ENCODE assay signal across 37 cellular contexts in the genomic region with DNA sequence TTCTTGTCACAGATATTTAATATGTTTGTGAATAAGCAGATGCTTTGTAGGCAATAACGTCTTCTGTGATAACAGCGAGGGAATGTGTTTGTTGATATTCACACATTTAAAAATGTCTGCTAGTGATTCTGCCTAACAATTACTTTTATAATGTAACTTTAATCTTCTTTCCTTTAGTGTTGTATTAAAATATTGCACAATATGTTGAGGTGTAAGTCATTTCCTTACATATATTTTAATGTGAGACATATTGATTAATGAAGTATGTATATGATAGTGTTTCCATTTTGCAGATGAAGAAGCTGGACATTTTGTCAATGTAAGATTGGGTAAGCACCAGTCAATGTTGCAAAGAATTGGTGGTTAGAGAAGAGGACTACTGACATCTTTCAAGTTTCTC.
"Had no signal": no experiment of that assay in that cellular context is flagged by ENCODE, and none has a peak within 500 bp of the region (broad histone marks: within the 10 kb centered on the region; RNA-seq: fewer than 3 reads in every experiment).

No MANE protein-coding gene starts in this region.

- H3K4me1 Mint-ChIP-seq: activated B cell treated with CpG ODN at 0.5 μM for 24 hours; activated CD4-positive, alpha-beta T cell treated with anti-CD3 and anti-CD28 coated beads, Interleukin-2, amount 10 ng/mL, durations not matched to agents 24 days and 14 days; activated naive CD8-positive, alpha-beta T cell treated with anti-CD3 and anti-CD28 coated beads for 36 hours; activated T-helper 17 cell treated with anti-CD3 and anti-CD28 coated beads, Interleukin-2, amount 50 U/mL, for 72 hours had no signal

- ATAC-seq: activated CD8-positive, alpha-beta T cell treated with anti-CD3 and anti-CD28 coated beads for 36 hours; activated naive CD4-positive, alpha-beta T cell treated with anti-CD3 and anti-CD28 coated beads, Interleukin-2, amount 50 U/mL, for 72 hours; activated T-cell treated with anti-CD3 and anti-CD28 coated beads, Interleukin-2, amount 50 U/mL, for 4 hours; activated T-cell treated with anti-CD3 and anti-CD28 coated beads, Interleukin-2, amount 50 U/mL, for 72 hours; activated T-helper 17 cell treated with anti-CD3 and anti-CD28 coated beads, Interleukin-2, amount 50 U/mL, for 72 hours; body of pancreas had no signal

- H3K4me3 ChIP-seq: adrenal gland, body of pancreas, breast epithelium had no signal

- H3K9me3 ChIP-seq: adrenal gland, body of pancreas, breast epithelium had no signal

- H3K9me3 Mint-ChIP-seq: activated CD4-positive, alpha-beta T cell treated with anti-CD3 and anti-CD28 coated beads, Interleukin-2, amount 10 ng/mL, durations not matched to agents 24 days and 14 days; activated CD8-positive, alpha-beta T cell treated with anti-CD3 and anti-CD28 coated beads for 36 hours; activated naive CD8-positive, alpha-beta T cell treated with anti-CD3 and anti-CD28 coated beads for 36 hours; activated T-cell treated with anti-CD3 and anti-CD28 coated beads, Interleukin-2, amount 50 U/mL, for 72 hours; activated T-helper 1 cell treated with anti-CD3 and anti-CD28 coated beads, Interleukin-12 subunit alpha, Interleukin-12 subunit beta, Interleukin-2, Interleukin-4 antibody, amounts not matched to agents 30 ng/mL and 10 ng/mL and 1 ng/mL, durations not matched to agents 14 hours and 24 hours and 36 hours; activated T-helper 17 cell treated with anti-CD3 and anti-CD28 coated beads, Interleukin-2, amount 50 U/mL, for 72 hours had no signal

- H3K36me3 ChIP-seq: adrenal gland, brain microvascular endothelial cell, breast epithelium had no signal

- H3K27ac ChIP-seq: adrenal gland, body of pancreas, brain microvascular endothelial cell, breast epithelium, VCaP had no signal

- H3K36me3 Mint-ChIP-seq: activated CD4-positive, alpha-beta memory T cell treated with anti-CD3 and anti-CD28 coated beads for 36 hours; activated naive CD4-positive, alpha-beta T cell treated with anti-CD3 and anti-CD28 coated beads, Interleukin-2, amount 50 U/mL, for 72 hours; activated naive CD8-positive, alpha-beta T cell treated with anti-CD3 and anti-CD28 coated beads for 36 hours had no signal

- H3K4me1 ChIP-seq: adrenal gland, body of pancreas, breast epithelium had no signal

- H3K4me3 Mint-ChIP-seq: activated B cell treated with CpG ODN at 0.5 μM for 24 hours; activated CD4-positive, alpha-beta memory T cell treated with anti-CD3 and anti-CD28 coated beads for 36 hours; activated CD4-positive, alpha-beta T cell treated with anti-CD3 and anti-CD28 coated beads, Interleukin-2, amount 10 ng/mL, durations not matched to agents 24 days and 14 days; activated CD8-positive, alpha-beta T cell treated with anti-CD3 and anti-CD28 coated beads for 36 hours; activated naive CD4-positive, alpha-beta T cell treated with anti-CD3 and anti-CD28 coated beads for 36 hours; activated naive CD8-positive, alpha-beta T cell treated with anti-CD3 and anti-CD28 coated beads for 36 hours; activated T-cell treated with anti-CD3 and anti-CD28 coated beads, Interleukin-2, amount 50 U/mL, for 4 hours; activated T-cell treated with anti-CD3 and anti-CD28 coated beads, Interleukin-2, amount 50 U/mL, for 72 hours; activated T-helper 1 cell treated with anti-CD3 and anti-CD28 coated beads, Interleukin-12 subunit alpha, Interleukin-12 subunit beta, Interleukin-2, Interleukin-4 antibody, amounts not matched to agents 30 ng/mL and 10 ng/mL and 1 ng/mL, durations not matched to agents 14 hours and 24 hours and 36 hours; activated T-helper 17 cell treated with anti-CD3 and anti-CD28 coated beads, Interleukin-2, amount 50 U/mL, for 72 hours; T-helper 1 cell treated with Interleukin-12 subunit alpha and Interleukin-12 subunit beta and Interleukin-4 antibody, amounts not matched to agents 30 μg/mL and 1 μg/mL, for 36 hours; T-helper 2 cell treated with Interferon-gamma antibody and Interleukin-4, amounts not matched to agents 5 μg/mL and 100 μg/mL, for 36 hours had no signal

- H3K27me3 Mint-ChIP-seq: activated B cell treated with CpG ODN at 0.5 μM for 24 hours; activated CD4-positive, alpha-beta memory T cell treated with anti-CD3 and anti-CD28 coated beads for 36 hours; activated CD4-positive, alpha-beta T cell treated with anti-CD3 and anti-CD28 coated beads, Interleukin-2, amount 10 ng/mL, durations not matched to agents 24 days and 14 days; activated CD8-positive, alpha-beta T cell treated with anti-CD3 and anti-CD28 coated beads for 36 hours; activated naive CD8-positive, alpha-beta T cell treated with anti-CD3 and anti-CD28 coated beads for 36 hours; activated T-helper 17 cell treated with anti-CD3 and anti-CD28 coated beads, Interleukin-2, amount 50 U/mL, for 72 hours had no signal

- FAIRE-seq: astrocyte, TTC549 had no signal

- H3K27ac Mint-ChIP-seq: activated B cell treated with CpG ODN at 0.5 μM for 24 hours; activated CD4-positive, alpha-beta memory T cell treated with anti-CD3 and anti-CD28 coated beads for 36 hours; activated CD4-positive, alpha-beta T cell treated with anti-CD3 and anti-CD28 coated beads, Interleukin-2, amount 10 ng/mL, durations not matched to agents 24 days and 14 days; activated CD8-positive, alpha-beta T cell treated with anti-CD3 and anti-CD28 coated beads for 36 hours; activated naive CD4-positive, alpha-beta T cell treated with anti-CD3 and anti-CD28 coated beads for 36 hours; activated naive CD4-positive, alpha-beta T cell treated with anti-CD3 and anti-CD28 coated beads, Interleukin-2, amount 50 U/mL, for 72 hours; activated naive CD8-positive, alpha-beta T cell treated with anti-CD3 and anti-CD28 coated beads for 36 hours; activated T-cell treated with anti-CD3 and anti-CD28 coated beads, Interleukin-2, amount 50 U/mL, for 72 hours; activated T-helper 1 cell treated with anti-CD3 and anti-CD28 coated beads, Interleukin-12 subunit alpha, Interleukin-12 subunit beta, Interleukin-2, Interleukin-4 antibody, amounts not matched to agents 30 ng/mL and 10 ng/mL and 1 ng/mL, durations not matched to agents 14 hours and 24 hours and 36 hours; activated T-helper 17 cell treated with anti-CD3 and anti-CD28 coated beads, Interleukin-2, amount 50 U/mL, for 72 hours; T-helper 1 cell treated with Interleukin-12 subunit alpha and Interleukin-12 subunit beta and Interleukin-4 antibody, amounts not matched to agents 30 μg/mL and 1 μg/mL, for 36 hours; T-helper 2 cell treated with Interferon-gamma antibody and Interleukin-4, amounts not matched to agents 5 μg/mL and 100 μg/mL, for 36 hours had no signal

- DNase-seq: activated B cell treated with CpG ODN at 0.5 μM for 24 hours; activated CD4-positive, alpha-beta memory T cell treated with anti-CD3 and anti-CD28 coated beads for 36 hours; activated CD4-positive, alpha-beta T cell treated with anti-CD3 and anti-CD28 coated beads for 4 hours; activated CD4-positive, alpha-beta T cell treated with anti-CD3 and anti-CD28 coated beads, Interleukin-2, amount 10 ng/mL, durations not matched to agents 24 days and 14 days; activated CD4-positive, alpha-beta T cell treated with anti-CD3 and anti-CD28 coated beads, Interleukin-2, amount 50 U/mL, for 1 hour; activated CD4-positive, alpha-beta T cell treated with anti-CD3 and anti-CD28 coated beads, Interleukin-2, amount 50 U/mL, for 4 hours; activated CD4-positive, CD25-positive, alpha-beta regulatory T cell treated with anti-CD3 and anti-CD28 coated beads, Interleukin-2, amount 50 U/mL, for 72 hours; activated CD8-positive, alpha-beta memory T cell treated with anti-CD3 and anti-CD28 coated beads, Interleukin-2, amount 50 U/mL, for 4 hours; activated CD8-positive, alpha-beta T cell treated with anti-CD3 and anti-CD28 coated beads for 36 hours; activated effector memory CD4-positive, alpha-beta T cell treated with anti-CD3 and anti-CD28 coated beads, Interleukin-2, amount 50 U/mL, for 16 hours; activated gamma-delta T cell treated with Interleukin-2 at 50 U/mL for 16 hours; activated naive CD4-positive, alpha-beta T cell; activated naive CD4-positive, alpha-beta T cell treated with anti-CD3 and anti-CD28 coated beads for 36 hours; activated naive CD4-positive, alpha-beta T cell treated with anti-CD3 and anti-CD28 coated beads, Interleukin-2, amount 50 U/mL, for 16 hours; activated naive CD8-positive, alpha-beta T cell treated with anti-CD3 and anti-CD28 coated beads for 36 hours; activated T-cell treated with anti-CD3 and anti-CD28 coated beads for 4 hours; activated T-cell treated with anti-CD3 and anti-CD28 coated beads, Interleukin-2, amount 50 U/mL, for 1 hour; activated T-cell treated with anti-CD3 and anti-CD28 coated beads, Interleukin-2, amount 50 U/mL, for 4 hours; activated T-cell treated with anti-CD3 and anti-CD28 coated beads, Interleukin-2, amount 50 U/mL, for 72 hours; adrenal gland; amniotic stem cell; aorta; body of pancreas; brain microvascular endothelial cell; central memory CD4-positive, alpha-beta T cell; T-helper 1 cell; T-helper 2 cell; T-helper 9 cell had no signal

- H3K27me3 ChIP-seq: adrenal gland, body of pancreas, brain microvascular endothelial cell, breast epithelium had no signal
